Comparison of ENCODE assay signal across 8 cellular contexts in the genomic region with DNA sequence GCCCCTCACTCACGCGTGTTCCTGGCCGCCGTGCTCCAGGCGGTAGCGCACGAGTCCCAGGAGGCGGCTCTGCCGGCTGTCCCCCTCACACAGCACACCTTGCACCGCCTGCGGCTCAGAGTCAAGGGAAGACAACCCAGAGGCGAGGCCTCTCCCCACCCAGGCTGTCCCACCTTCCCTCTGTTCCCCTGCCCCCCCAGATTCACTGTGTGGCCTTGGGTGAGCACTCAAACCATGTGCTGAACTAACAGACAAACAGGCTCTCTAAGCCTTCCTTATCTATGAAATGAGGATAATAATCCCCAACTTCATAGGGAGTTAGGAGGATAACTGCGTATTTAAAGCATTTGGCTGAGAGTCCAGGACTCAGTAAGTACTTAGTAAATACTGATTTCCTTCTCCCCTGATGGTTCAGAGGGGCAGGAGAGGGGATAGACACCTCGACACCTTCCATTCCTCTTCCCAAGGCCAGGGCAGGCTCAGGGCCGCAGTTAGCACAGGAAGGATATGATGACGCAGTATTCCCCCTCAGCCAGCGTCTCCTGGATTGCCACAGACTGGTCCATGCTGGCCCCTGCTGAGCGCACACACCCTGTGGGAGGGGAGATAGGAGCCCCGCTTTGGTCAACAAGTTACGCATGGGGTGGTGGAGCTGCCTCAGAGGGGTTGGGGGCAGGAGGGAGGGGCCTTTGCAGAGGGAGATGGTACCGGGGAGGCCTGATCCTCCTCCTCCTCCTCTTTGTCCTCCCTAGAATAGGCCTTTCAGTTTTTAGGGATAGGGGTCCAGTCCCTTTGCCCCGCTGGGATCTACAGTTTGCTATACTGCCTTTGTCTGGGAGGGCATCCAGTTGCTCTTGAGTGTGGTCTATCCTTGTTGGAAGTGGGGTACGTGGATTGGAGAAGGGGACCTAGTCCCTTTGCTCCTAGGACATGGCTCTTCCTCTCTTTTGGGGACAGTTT. TPM values are rescaled to one million over a fixed set of nuclear protein-coding genes. Genes with fewer than 3 reads are reported as not detected.
DNase-seq lines count a peak whose midpoint lies in the region; ATAC-seq, FAIRE-seq and TF ChIP-seq lines count a peak whose summit lies in the region.

No MANE protein-coding gene starts in this region.

- no peaks in the 10 kb centered on the region for H3K9me3 Mint-ChIP-seq in mesothelial cell of epicardium

- peak overlapping the region; percentile 99 for H3K4me3 Mint-ChIP-seq in mesothelial cell of epicardium

- in situ Hi-C loops in SK-MEL-5 (cut with HindIII; ENCODE audit: low pct_unique_long_range_greater_than_20kb, low sequenced_read_pairs), result no loop called here

- H3K4me1 ChIP-seq in A673 (ENCODE audit: insufficient read depth, low read length, poor library complexity, severe bottlenecking) (no peaks in the 10 kb centered on the region), endothelial cell of umbilical vein (ENCODE audit: control insufficient read depth, extremely low read depth, insufficient read depth, low read length) (peaks cover 12% of the 10 kb centered on the region), tibial artery (peaks cover 0 to 24% (median 13%) of the 10 kb centered on the region in 4 donors)

- no peaks in the 10 kb centered on the region for H4K20me1 ChIP-seq in endothelial cell of umbilical vein (replicated peaks; ENCODE audit: control insufficient read depth, extremely low read depth, insufficient read depth, low read length)

- POLR2A ChIA-PET in A673 (lab: Charles Lee; ENCODE audit: low non-redundant PET), result no interaction called here
- POLR2A ChIA-PET in endothelial cell of umbilical vein (lab: Charles Lee), result no interaction called here

- H3K9me3 ChIP-seq in A673 (ENCODE audit: low read depth, low read length, poor library complexity, severe bottlenecking), result no peaks in the 10 kb centered on the region
- no peaks in the 10 kb centered on the region for H3K9me3 ChIP-seq in endothelial cell of umbilical vein (replicated peaks; ENCODE audit: control insufficient read depth, insufficient read depth, low read length)
- no peaks in the 10 kb centered on the region for H3K9me3 ChIP-seq in tibial artery

- no peak for ATAC-seq in GM19328 (IDR thresholded peaks at IDR 0.05; ENCODE audit: unreplicated experiment)

- TF ChIP-seq POLR2A in endothelial cell of umbilical vein (IDR thresholded peaks at IDR 0.05; ENCODE audit: low read depth, low read length), result peak; percentile 92

- peaks cover 15% of the 10 kb centered on the region for H3K4me1 Mint-ChIP-seq in mesothelial cell of epicardium

- H3K36me3 Mint-ChIP-seq in mesothelial cell of epicardium, result peaks cover 7% of the 10 kb centered on the region

- intact Hi-C loops in A673 (cut with micrococcal nuclease; ENCODE audit: unreplicated experiment), result no loop called here
- intact Hi-C loops in endothelial cell of umbilical vein (cut with micrococcal nuclease), result loop anchor here (1.0 to 5.0 kb wide), 2 partner anchors 15 to 54 kb away; no protein-coding TSS in a partner anchor
- intact Hi-C loops in tibial artery (cut with DNase I; ENCODE audit: low total_unique reads), result no loop called here

- no peaks in the 10 kb centered on the region for H3K9me1 ChIP-seq in endothelial cell of umbilical vein (replicated peaks; ENCODE audit: control insufficient read depth, extremely low read depth, insufficient read depth, low read length)

- FAIRE-seq in GM19239 (lab: Jason Lieb, UNC), result peak; percentile 18
- FAIRE-seq in endothelial cell of umbilical vein (lab: Jason Lieb, UNC), result peak; percentile 92

- H3K27me3 ChIP-seq in A673 (replicated peaks; ENCODE audit: insufficient read depth, low read depth, low read length, poor library complexity) (no peaks in the 10 kb centered on the region), endothelial cell of umbilical vein (ENCODE audit: control insufficient read depth in 2 of 2, insufficient read depth in 2 of 2, low read length in 2 of 2) (no peaks in the 10 kb centered on the region), tibial artery (no peaks in the 10 kb centered on the region)

- no peak for DNase-seq in A673 (ENCODE audit: low spot score)
- DNase-seq in GM19239 (ENCODE audit: insufficient read length, low spot score), result no peak
- peak; percentile 42 for DNase-seq in SK-MEL-5 (ENCODE audit: low read depth, low spot score)
- DNase-seq in endothelial cell of umbilical vein (ENCODE audit: low read depth, low spot score), result peak; percentile 86
- peak in 1 of 2 experiments; percentile 42 for DNase-seq in mesothelial cell of epicardium (ENCODE audit: low spot score in 2 of 2, unreplicated experiment in 2 of 2)
- peak; percentile 85 to 90 for DNase-seq in tibial artery
- DNase-seq in stimulated activated CD4-positive, alpha-beta T cell treated with anti-CD3 and anti-CD28 coated beads, Interleukin-4, amount 100 ng/mL, for 1 hour, result no peak

- BruUV-seq in A673 (replicated peaks; lab: Mats Ljungman, UMichigan), result no TSS peak
- BruUV-seq in endothelial cell of umbilical vein (replicated peaks; lab: Mats Ljungman, UMichigan), result TSS peak; percentile 95

- peak overlapping the region; percentile 77 for H3K4me2 ChIP-seq in endothelial cell of umbilical vein (ENCODE audit: insufficient read depth, low read length)

- TF ChIP-seq CTCF in A673 (conservative IDR thresholded peaks at IDR 0.05; ENCODE audit: low read depth, low read length) (no peak), endothelial cell of umbilical vein (IDR thresholded peaks at IDR 0.05; ENCODE audit: extremely low read depth in 1 of 2, insufficient read depth in 1 of 2, low read depth in 1 of 2, low read length in 2 of 2) (no peak), mesothelial cell of epicardium (IDR thresholded peaks at IDR 0.05; ENCODE audit: unreplicated experiment) (no peak), tibial artery (IDR thresholded peaks at IDR 0.05) (no peak)

- no peaks in the 10 kb centered on the region for H3K27me3 Mint-ChIP-seq in mesothelial cell of epicardium (ENCODE audit: low read depth)

- no peaks in the 10 kb centered on the region for H3K36me3 ChIP-seq in A673 (ENCODE audit: insufficient read depth, low read length, poor library complexity, severe bottlenecking)
- H3K36me3 ChIP-seq in endothelial cell of umbilical vein (ENCODE audit: control insufficient read depth in 2 of 2, extremely low read depth in 1 of 2, insufficient read depth in 2 of 2, low read length in 2 of 2), result peaks cover 0 to 9% of the 10 kb centered on the region in 2 experiments
- peaks cover 15 to 27% (median 21%) of the 10 kb centered on the region in 3 donors for H3K36me3 ChIP-seq in tibial artery

- H3K27ac ChIP-seq in A673 (ENCODE audit: low read depth, low read length, poor library complexity, severe bottlenecking), result peak overlapping the region; percentile 75
- peak overlapping the region; percentile 93 for H3K27ac ChIP-seq in endothelial cell of umbilical vein (ENCODE audit: insufficient read depth, low read depth, low read length)
- H3K27ac ChIP-seq in tibial artery, result peak overlapping the region; percentile 93 to 95

- no peaks in the 10 kb centered on the region for H3K79me2 ChIP-seq in endothelial cell of umbilical vein (ENCODE audit: control insufficient read depth, insufficient read depth, low read length)

- H2AFZ ChIP-seq in endothelial cell of umbilical vein (ENCODE audit: low read depth, low read length), result peak overlapping the region; percentile 85

- CTCF ChIA-PET in A673 (lab: Charles Lee) (no interaction called here), endothelial cell of umbilical vein (lab: Charles Lee) (interaction anchor here (1.0 to 1.3 kb wide), 2 partner anchors 15 to 30 kb away, joined by 4 read pairs; no protein-coding TSS in a partner anchor)

- dilution Hi-C loops in endothelial cell of umbilical vein (cut with MboI; ENCODE audit: extremely low pct_ligation_motif_present, low sequenced_read_pairs), result no loop called here

- H3K27ac Mint-ChIP-seq in mesothelial cell of epicardium, result peak overlapping the region; percentile 92

- H3K4me3 ChIP-seq in A673 (ENCODE audit: low read depth, low read length, poor library complexity, severe bottlenecking) (peak overlapping the region; percentile 57), endothelial cell of umbilical vein (replicated peaks in 1 of 3; ENCODE audit: insufficient read depth in 1 of 3, low read depth in 1 of 3, low read length in 3 of 3) (peak overlapping the region; percentile 42 to 52 (median 49)), tibial artery (peak overlapping the region; percentile 82 to 83)

- peak overlapping the region; percentile 75 for H3K9ac ChIP-seq in endothelial cell of umbilical vein (replicated peaks; ENCODE audit: extremely low read depth, insufficient read depth, low read length)

RNA-seq across cellular contexts. Expression of gene INPP5B, which starts 0.8 kb away (rescaled TPM):
- total RNA-seq in A673 (2021) (15.6 and 23.9 TPM in 2 replicates), endothelial cell of umbilical vein (13.5 and 14.7 TPM in 2 replicates), mesothelial cell of epicardium (20.7 to 21.5 TPM (median 20.9 TPM) in 3 replicates)
- total RNA-seq in SK-MEL-5 (2014; rRNA removed; shearing (Covaris generic)), result 34.8 and 35.9 TPM in 2 replicates
- 39.8 and 50.6 TPM in 2 replicates for polyA plus RNA-seq in SK-MEL-5 (2015; cell fraction: cytosol; rRNA removed)
- polyA plus RNA-seq in SK-MEL-5 (2015; cell fraction: nucleus; rRNA removed), result 189 and 212 TPM in 2 replicates
- 7.4 and 10.5 TPM in 2 replicates for polyA plus RNA-seq in endothelial cell of umbilical vein
- polyA plus RNA-seq in endothelial cell of umbilical vein (2011; cell fraction: cytosol; rRNA removed), result 7.5 and 7.8 TPM in 2 replicates
- polyA plus RNA-seq in endothelial cell of umbilical vein (2011; cell fraction: nucleus; rRNA removed), result 20.0 and 20.3 TPM in 2 replicates
- 5.9 and 6.4 TPM in 2 replicates for polyA plus RNA-seq in endothelial cell of umbilical vein (2012)
- polyA minus RNA-seq in endothelial cell of umbilical vein, result 16.1 and 17.2 TPM in 2 replicates
- 18.5 TPM for polyA minus RNA-seq in endothelial cell of umbilical vein (2011; cell fraction: cytosol; rRNA and poly(A)+ RNA removed)
- polyA minus RNA-seq in endothelial cell of umbilical vein (2011; cell fraction: nucleus; rRNA and poly(A)+ RNA removed), result 21.0 and 24.3 TPM in 2 replicates

RNA-seq across cellular contexts. Expression of gene SF3A3, which starts 43.8 kb away (rescaled TPM):
- 184 and 194 TPM in 2 replicates for total RNA-seq in A673 (2021)
- 105 and 107 TPM in 2 replicates for total RNA-seq in SK-MEL-5 (2014; rRNA removed; shearing (Covaris generic))
- polyA plus RNA-seq in SK-MEL-5 (2015; cell fraction: cytosol; rRNA removed), result 57.8 and 66.1 TPM in 2 replicates
- polyA plus RNA-seq in SK-MEL-5 (2015; cell fraction: nucleus; rRNA removed), result 49.3 and 57.5 TPM in 2 replicates
- total RNA-seq in endothelial cell of umbilical vein, result 97.3 and 107 TPM in 2 replicates
- polyA plus RNA-seq in endothelial cell of umbilical vein, result 20.5 and 26.1 TPM in 2 replicates
- 39.8 and 40.9 TPM in 2 replicates for polyA plus RNA-seq in endothelial cell of umbilical vein (2011; cell fraction: cytosol; rRNA removed)
- polyA plus RNA-seq in endothelial cell of umbilical vein (2011; cell fraction: nucleus; rRNA removed), result 86.3 and 96.9 TPM in 2 replicates
- polyA plus RNA-seq in endothelial cell of umbilical vein (2012), result 62.2 and 91.2 TPM in 2 replicates
- polyA minus RNA-seq in endothelial cell of umbilical vein, result 32.0 and 32.2 TPM in 2 replicates
- 55.5 TPM for polyA minus RNA-seq in endothelial cell of umbilical vein (2011; cell fraction: cytosol; rRNA and poly(A)+ RNA removed)
- polyA minus RNA-seq in endothelial cell of umbilical vein (2011; cell fraction: nucleus; rRNA and poly(A)+ RNA removed), result 36.3 and 50.2 TPM in 2 replicates
- 69.8 to 82.2 TPM (median 80.7 TPM) in 3 replicates for total RNA-seq in mesothelial cell of epicardium

RNA-seq across cellular contexts. Expression of gene FHL3, which starts 59.3 kb away (rescaled TPM):
- total RNA-seq in A673 (2021), result 89.5 and 106 TPM in 2 replicates
- total RNA-seq in SK-MEL-5 (2014; rRNA removed; shearing (Covaris generic)), result 6.1 and 7.1 TPM in 2 replicates
- polyA plus RNA-seq in SK-MEL-5 (2015; cell fraction: cytosol; rRNA removed), result 18.3 and 20.0 TPM in 2 replicates
- polyA plus RNA-seq in SK-MEL-5 (2015; cell fraction: nucleus; rRNA removed), result 8.6 and 12.2 TPM in 2 replicates
- total RNA-seq in endothelial cell of umbilical vein, result 58.7 and 63.8 TPM in 2 replicates
- 21.3 and 26.1 TPM in 2 replicates for polyA plus RNA-seq in endothelial cell of umbilical vein
- polyA plus RNA-seq in endothelial cell of umbilical vein (2011; cell fraction: cytosol; rRNA removed), result 23.4 and 25.6 TPM in 2 replicates
- 52.4 and 54.1 TPM in 2 replicates for polyA plus RNA-seq in endothelial cell of umbilical vein (2011; cell fraction: nucleus; rRNA removed)
- 28.2 and 31.4 TPM in 2 replicates for polyA plus RNA-seq in endothelial cell of umbilical vein (2012)
- 41.8 and 59.1 TPM in 2 replicates for polyA minus RNA-seq in endothelial cell of umbilical vein
- polyA minus RNA-seq in endothelial cell of umbilical vein (2011; cell fraction: cytosol; rRNA and poly(A)+ RNA removed), result 11.6 TPM
- polyA minus RNA-seq in endothelial cell of umbilical vein (2011; cell fraction: nucleus; rRNA and poly(A)+ RNA removed), result 57.2 and 60.0 TPM in 2 replicates
- 46.1 to 50.6 TPM (median 46.2 TPM) in 3 replicates for total RNA-seq in mesothelial cell of epicardium

Comparison
In these comparisons a context has a peak if more than half of its experiments do, and no peak if none do; other contexts are left out.
1. DNase-seq: peak in SK-MEL-5 (single experiment), endothelial cell of umbilical vein (single experiment) and tibial artery (2 of 2); none in A673 (single experiment), GM19239 (single experiment) and stimulated activated CD4-positive, alpha-beta T cell treated with anti-CD3 and anti-CD28 coated beads, Interleukin-4, amount 100 ng/mL, for 1 hour (single experiment).
2. Peak in every context shown above with its lines, with median percentiles within 50 percentile points of each other: H3K27ac ChIP-seq and H3K4me3 ChIP-seq.